8 cellular contexts compared by ENCODE assay signal in genomic region chr16:29806641-29807425, GRCh38. TPM values are rescaled to one million over a fixed set of nuclear protein-coding genes. Genes with fewer than 3 reads are reported as not detected.
DNase-seq lines count a peak whose midpoint lies in the region; ATAC-seq and TF ChIP-seq lines count a peak whose summit lies in the region.

No MANE protein-coding gene starts in this region.

- peak overlapping the region; percentile 93 for H3K27ac ChIP-seq in suprapubic skin

- H3K36me3 ChIP-seq in suprapubic skin = peaks cover 12% of the 10 kb centered on the region

- WGBS in suprapubic skin = 2% methylated on average over 13 of the region's 99 CpGs

- H3K4me1 ChIP-seq in suprapubic skin = peaks cover 60% of the 10 kb centered on the region

- ATAC-seq in memory B cell (ENCODE audit: low read depth) = no peak
- no peak for ATAC-seq in HG03108 (IDR thresholded peaks at IDR 0.05; ENCODE audit: unreplicated experiment)

- H3K4me3 ChIP-seq in suprapubic skin = peak overlapping the region; percentile 89

- H3K27me3 Mint-ChIP-seq in chondrocyte (ENCODE audit: low read depth) (no peaks in the 10 kb centered on the region), memory B cell (peaks cover 3% of the 10 kb centered on the region)

- TF ChIP-seq EP300 in suprapubic skin (IDR thresholded peaks at IDR 0.05) = no peak

- TF ChIP-seq CTCF in chondrocyte (IDR thresholded peaks at IDR 0.05) (no peak), suprapubic skin (IDR thresholded peaks at IDR 0.05) (no peak)

- no peaks in the 10 kb centered on the region for H3K9me3 ChIP-seq in suprapubic skin

- no peaks in the 10 kb centered on the region for H3K27me3 ChIP-seq in suprapubic skin

- H3K4me1 Mint-ChIP-seq in chondrocyte (ENCODE audit: low read depth) (peaks cover 45% of the 10 kb centered on the region), memory B cell (peaks cover 45% of the 10 kb centered on the region)

- H3K27ac Mint-ChIP-seq in chondrocyte (ENCODE audit: unreplicated experiment) (peak overlapping the region; percentile 96), memory B cell (peak overlapping the region; percentile 89)

- H3K9me3 Mint-ChIP-seq in chondrocyte (ENCODE audit: low read depth) = no peaks in the 10 kb centered on the region
- no peaks in the 10 kb centered on the region for H3K9me3 Mint-ChIP-seq in memory B cell

- DNase-seq in DMS53 (lab: John Stamatoyannopoulos, UW) (peak; percentile 77), DMS53 treated with DMSO at 0.1 percent for 48 hours (lab: John Stamatoyannopoulos, UW; ENCODE audit: unreplicated experiment) (no peak), MV-4-11 (lab: John Stamatoyannopoulos, UW) (peak; percentile 18), T1000 (lab: John Stamatoyannopoulos, UW) (peak; percentile 45), chondrocyte (ENCODE audit: low spot score) (no peak), memory B cell (ENCODE audit: low spot score in 2 of 2) (peak in 1 of 2 donors; percentile 62), suprapubic skin (ENCODE audit: low spot score in 2 of 2) (peak in 1 of 2 donors; percentile 83)

- H3K4me3 Mint-ChIP-seq in chondrocyte (ENCODE audit: unreplicated experiment) = peak overlapping the region; percentile 83
- H3K4me3 Mint-ChIP-seq in memory B cell = peak overlapping the region; percentile 84

- H3K36me3 Mint-ChIP-seq in chondrocyte (ENCODE audit: low read depth) (peaks cover 10% of the 10 kb centered on the region), memory B cell (peaks cover 8% of the 10 kb centered on the region)

- no peak for TF ChIP-seq POLR2A in suprapubic skin (IDR thresholded peaks at IDR 0.05)

RNA-seq across cellular contexts. Expression of gene MAZ, which starts 0.5 kb away (rescaled TPM):
- total RNA-seq in chondrocyte = 318 to 359 TPM (median 358 TPM) in 3 replicates
- total RNA-seq in suprapubic skin = 100 to 1,000 TPM in 3 of 4 donors, 10 to 100 TPM in 1; 98.4 to 180 (median 125) TPM

RNA-seq across cellular contexts. Expression of gene PRRT2, which starts 5.2 kb away (rescaled TPM):
- total RNA-seq in chondrocyte = 5.2 to 9.1 TPM (median 6.1 TPM) in 3 replicates
- total RNA-seq in suprapubic skin = 1 to 10 TPM in 3 of 4 donors, not detected in 1; 1.1 to 6.8 (median 3.7) TPM

RNA-seq across cellular contexts. Expression of gene PAGR1, which starts 9.1 kb away (rescaled TPM):
- 22.3 to 40.2 TPM (median 23.0 TPM) in 3 replicates for total RNA-seq in chondrocyte
- total RNA-seq in suprapubic skin = 10 to 100 TPM; 23.3 to 35.2 (median 23.8) TPM

RNA-seq across cellular contexts. Expression of gene MVP, which starts 13.4 kb away (rescaled TPM):
- total RNA-seq in chondrocyte (101 to 132 TPM (median 106 TPM) in 3 replicates), suprapubic skin (100 to 1,000 TPM in 1 of 4 donors, 10 to 100 TPM in 3; 54.9 to 104 (median 68.1) TPM)

RNA-seq across cellular contexts. Expression of gene KIF22, which starts 16.3 kb away (rescaled TPM):
- total RNA-seq in chondrocyte = 13.5 to 24.3 TPM (median 14.1 TPM) in 3 replicates
- 10 to 100 TPM; 42.8 to 65.7 (median 55.1) TPM for total RNA-seq in suprapubic skin

Comparison
In these comparisons a context has a peak if more than half of its experiments do, and no peak if none do; other contexts are left out.
1. DNase-seq: peak in DMS53 (single experiment), MV-4-11 (single experiment) and T1000 (single experiment); none in DMS53 treated with DMSO at 0.1 percent for 48 hours (single experiment) and chondrocyte (single experiment).